Comparison of ENCODE assay signal across 1 cellular context in genomic region chr16:87661561-87661960, GRCh38.
A peak's percentile ranks its signal among the peaks of the same experiment; 100 is the strongest.
TF ChIP-seq lines count a peak whose summit lies in the region.

No MANE protein-coding gene starts in this region.

TF ChIP-seq in HepG2, 621 proteins besides CTCF, POLR2A, EP300 and RAD21 (continued from another document):
- TF ChIP-seq SMYD3 (CRISPR knock-in tag; IDR thresholded peaks at IDR 0.05) (no peak), ZSCAN22 (CRISPR knock-in tag; IDR thresholded peaks at IDR 0.05) (no peak), ZZZ3 (CRISPR knock-in tag; IDR thresholded peaks at IDR 0.05; ENCODE audit: borderline replicate concordance) (no peak), MZF1 (CRISPR knock-in tag; IDR thresholded peaks at IDR 0.05; ENCODE audit: borderline replicate concordance) (no peak), MXD4 (CRISPR knock-in tag; IDR thresholded peaks at IDR 0.05) (peak; percentile 48; the same call in 1 of the 2 replicates), MTF2 (CRISPR knock-in tag; IDR thresholded peaks at IDR 0.05; ENCODE audit: borderline replicate concordance) (no peak), ZNF576 (CRISPR knock-in tag; IDR thresholded peaks at IDR 0.05) (no peak), ZSCAN30 (CRISPR knock-in tag; IDR thresholded peaks at IDR 0.05) (no peak), RFX1 (IDR thresholded peaks at IDR 0.05) (no peak), AHDC1 (CRISPR knock-in tag; IDR thresholded peaks at IDR 0.05; ENCODE audit: borderline replicate concordance) (no peak), ZBTB33 (CRISPR knock-in tag; IDR thresholded peaks at IDR 0.05) (no peak), TRIM24 (CRISPR knock-in tag; IDR thresholded peaks at IDR 0.05) (no peak), ZNF747 (CRISPR knock-in tag; IDR thresholded peaks at IDR 0.05; ENCODE audit: borderline replicate concordance) (no peak), HOMEZ (CRISPR knock-in tag; IDR thresholded peaks at IDR 0.05; ENCODE audit: low read depth) (no peak), SRF (IDR thresholded peaks at IDR 0.05; ENCODE audit: low read depth, low read length) (no peak), ZSCAN20 (CRISPR knock-in tag; IDR thresholded peaks at IDR 0.05; ENCODE audit: borderline replicate concordance) (peak; percentile 55; the same call in 1 of the 2 replicates), HNRNPUL1 (IDR thresholded peaks at IDR 0.05; ENCODE audit: low read depth, low read length) (no peak), ZNF24 (IDR thresholded peaks at IDR 0.05) (no peak), EEA1 (CRISPR knock-in tag; IDR thresholded peaks at IDR 0.05; ENCODE audit: borderline replicate concordance) (no peak), FUBP1 (CRISPR knock-in tag; IDR thresholded peaks at IDR 0.05; ENCODE audit: borderline replicate concordance) (no peak), TIGD3 (CRISPR knock-in tag; IDR thresholded peaks at IDR 0.05; ENCODE audit: borderline replicate concordance) (no peak), MYPOP (CRISPR knock-in tag; IDR thresholded peaks at IDR 0.05) (0 out of 2 replicates have a peak, but pooled peaks have one; percentile 52), ZNF121 (CRISPR knock-in tag; IDR thresholded peaks at IDR 0.05) (no peak), ARID3A (IDR thresholded peaks at IDR 0.05; ENCODE audit: low read depth, low read length) (no peak), WIZ (CRISPR knock-in tag; IDR thresholded peaks at IDR 0.05) (peak; percentile 92; the same call in 1 of the 2 replicates), SATB2 (CRISPR knock-in tag; IDR thresholded peaks at IDR 0.05) (peak; percentile 90; the same call in 1 of the 2 replicates), ZNF703 (CRISPR knock-in tag; IDR thresholded peaks at IDR 0.05; ENCODE audit: borderline replicate concordance) (no peak), SPEN (CRISPR knock-in tag; IDR thresholded peaks at IDR 0.05; ENCODE audit: low read depth) (no peak), ZKSCAN8 (CRISPR knock-in tag; IDR thresholded peaks at IDR 0.05; ENCODE audit: borderline replicate concordance) (no peak), ARID4A (CRISPR knock-in tag; IDR thresholded peaks at IDR 0.05; ENCODE audit: borderline replicate concordance) (no peak), SOX6 (IDR thresholded peaks at IDR 0.05) (no peak), SOX6 (CRISPR knock-in tag; IDR thresholded peaks at IDR 0.05) (no peak), NR1H2 (CRISPR knock-in tag; IDR thresholded peaks at IDR 0.05; ENCODE audit: borderline replicate concordance, low read depth) (no peak), SMAD3 (CRISPR knock-in tag; IDR thresholded peaks at IDR 0.05) (peak; percentile 79), ZNF367 (CRISPR knock-in tag; IDR thresholded peaks at IDR 0.05; ENCODE audit: borderline replicate concordance) (peak; percentile 35; the same call in 1 of the 2 replicates), AGO2 (optimal IDR thresholded peaks at IDR 0.05; ENCODE audit: low read depth, low read length) (no peak)
